In genomic region chr7:17489987-17490386, GRCh38 we compare ENCODE assay signal across 19 cellular contexts.
"Had no signal": no experiment of that assay in that cellular context is flagged by ENCODE, and none has a peak within 500 bp of the region (broad histone marks: within the 10 kb centered on the region; RNA-seq: fewer than 3 reads in every experiment).

No MANE protein-coding gene starts in this region.

- ATAC-seq: activated T-cell treated with anti-CD3 and anti-CD28 coated beads, Interleukin-2, amount 50 U/mL, for 4 hours; psoas muscle; right cardiac atrium had no signal

- H3K4me3 Mint-ChIP-seq: activated naive CD4-positive, alpha-beta T cell treated with anti-CD3 and anti-CD28 coated beads for 36 hours; activated T-cell treated with anti-CD3 and anti-CD28 coated beads, Interleukin-2, amount 50 U/mL, for 4 hours had no signal

- H3K27ac Mint-ChIP-seq: activated naive CD4-positive, alpha-beta T cell treated with anti-CD3 and anti-CD28 coated beads for 36 hours had no signal

- H3K9me3 ChIP-seq: psoas muscle, stomach, testis had no signal

- H3K4me3 ChIP-seq: lung, psoas muscle, stomach, testis had no signal

- H3K9me3 Mint-ChIP-seq: activated naive CD4-positive, alpha-beta T cell treated with anti-CD3 and anti-CD28 coated beads for 36 hours; activated T-cell treated with anti-CD3 and anti-CD28 coated beads, Interleukin-2, amount 50 U/mL, for 4 hours had no signal

- H3K27me3 ChIP-seq: brain microvascular endothelial cell, stomach, testis had no signal

- DNase-seq: activated CD4-positive, alpha-beta T cell treated with anti-CD3 and anti-CD28 coated beads, Interleukin-2, amount 50 U/mL, for 1 hour; activated CD8-positive, alpha-beta memory T cell treated with anti-CD3 and anti-CD28 coated beads, Interleukin-2, amount 50 U/mL, for 4 hours; activated naive CD4-positive, alpha-beta T cell treated with anti-CD3 and anti-CD28 coated beads for 36 hours; activated T-cell treated with anti-CD3 and anti-CD28 coated beads, Interleukin-2, amount 50 U/mL, for 4 hours; aorta; brain microvascular endothelial cell; cerebellar nuclear complex; effector CD8-positive, alpha-beta T cell; foreskin fibroblast; hippocampal formation; midbrain; psoas muscle; right cardiac atrium; small intestine; stimulated activated CD4-positive, alpha-beta T cell treated with anti-CD3 and anti-CD28 coated beads, Interleukin-15, amount 100 ng/mL, for 24 hours; stimulated activated CD4-positive, alpha-beta T cell treated with anti-CD3 and anti-CD28 coated beads, Interleukin-2, amount 100 ng/mL, for 48 hours; stomach; testis had no signal

- H3K4me1 ChIP-seq: psoas muscle, stomach, testis had no signal

- H3K27ac ChIP-seq: brain microvascular endothelial cell, psoas muscle, stomach, testis had no signal

- H3K36me3 ChIP-seq: brain microvascular endothelial cell, stomach had no signal
